Comparison of ENCODE assay signal across 15 cellular contexts in genomic region chr13:99989376-99990044, GRCh38. TPM values are rescaled to one million over a fixed set of nuclear protein-coding genes. Genes with fewer than 3 reads are reported as not detected.
DNase-seq lines count a peak whose midpoint lies in the region; ATAC-seq and TF ChIP-seq lines count a peak whose summit lies in the region.
"Had no signal": no experiment of that assay in that cellular context is flagged by ENCODE, and none has a peak within 500 bp of the region (broad histone marks: within the 10 kb centered on the region; RNA-seq: fewer than 3 reads in every experiment).

No MANE protein-coding gene starts in this region.

- peak overlapping the region; percentile 48 for H3K4me3 ChIP-seq in CD4-positive, CD25-positive, alpha-beta regulatory T cell (ENCODE audit: low read depth, low read length)
- H3K4me3 ChIP-seq in HUES64 (ENCODE audit: low read length) (peak overlapping the region; percentile 61), left lung (no peak overlapping the region)
- H3K4me3 ChIP-seq: psoas muscle had no signal

- no peaks in the 10 kb centered on the region for H3K36me3 ChIP-seq in CD4-positive, CD25-positive, alpha-beta regulatory T cell (ENCODE audit: control insufficient read depth, insufficient read depth, low read length)
- H3K36me3 ChIP-seq in HUES64 (ENCODE audit: insufficient read depth, low read length): peaks cover 19% of the 10 kb centered on the region
- H3K36me3 ChIP-seq in left lung: no peaks in the 10 kb centered on the region
- H3K36me3 ChIP-seq: BE2C had no signal

- 10% methylated on average over 37 of the region's 37 CpGs for WGBS in HUES64

- DNase-seq in CD4-positive, CD25-positive, alpha-beta regulatory T cell: no peak
- peak; percentile 31 for DNase-seq in cerebellum (ENCODE audit: low spot score)
- DNase-seq in left lung: no peak
- no peak for DNase-seq in amygdala (lab: John Stamatoyannopoulos, UW)
- DNase-seq in midbrain (lab: John Stamatoyannopoulos, UW): no peak
- DNase-seq: BE2C; foreskin fibroblast; GF-D8; NCI-H524; psoas muscle; stimulated activated naive CD4-positive, alpha-beta T cell treated with Interleukin-2 at 50 U/mL for 16 hours had no signal

- TF ChIP-seq CTCF in left lung (IDR thresholded peaks at IDR 0.05): no peak

- intact Hi-C loops in left lung (cut with DNase I): no loop called here

- H3K27me3 ChIP-seq in CD4-positive, CD25-positive, alpha-beta regulatory T cell (ENCODE audit: control insufficient read depth, insufficient read depth, low read length): peaks cover 59% of the 10 kb centered on the region
- peaks cover 84% of the 10 kb centered on the region for H3K27me3 ChIP-seq in HUES64 (ENCODE audit: insufficient read depth, low read length)
- H3K27me3 ChIP-seq in left lung: peaks cover 98 to 100% of the 10 kb centered on the region in 2 donors

- peaks cover 2 to 37% of the 10 kb centered on the region in 2 experiments for H3K9me3 ChIP-seq in CD4-positive, CD25-positive, alpha-beta regulatory T cell (ENCODE audit: control insufficient read depth in 2 of 2, low read length in 2 of 2)
- H3K9me3 ChIP-seq in HUES64 (ENCODE audit: insufficient read depth, low read depth, low read length): no peaks in the 10 kb centered on the region
- H3K9me3 ChIP-seq in left lung: no peaks in the 10 kb centered on the region
- H3K9me3 ChIP-seq: BE2C, psoas muscle had no signal

- no peak overlapping the region; the same call in 1 of the 2 replicates for H3K9ac ChIP-seq in HUES64 (ENCODE audit: low read depth, low read length)

- H3K27me3 Mint-ChIP-seq in CD4-positive, CD25-positive, alpha-beta regulatory T cell: peaks cover 94% of the 10 kb centered on the region

- H3K27ac Mint-ChIP-seq in CD4-positive, CD25-positive, alpha-beta regulatory T cell: peak overlapping the region in 1 of 3 donors; percentile 59

- peak overlapping the region; percentile 53 to 83 (median 64) for H3K4me3 Mint-ChIP-seq in CD4-positive, CD25-positive, alpha-beta regulatory T cell

- peaks cover 12 to 42% (median 22%) of the 10 kb centered on the region in 4 donors for H3K4me1 Mint-ChIP-seq in CD4-positive, CD25-positive, alpha-beta regulatory T cell

- no peak for ATAC-seq in CD4-positive, CD25-positive, alpha-beta regulatory T cell (ENCODE audit: low read depth in 2 of 2)
- ATAC-seq in left lung (peak; percentile 31), HG02885 (IDR thresholded peaks at IDR 0.05; ENCODE audit: poor library complexity, unreplicated experiment) (no peak), GM19467 (IDR thresholded peaks at IDR 0.05; ENCODE audit: unreplicated experiment) (no peak)

- no peaks in the 10 kb centered on the region for H3K36me3 Mint-ChIP-seq in CD4-positive, CD25-positive, alpha-beta regulatory T cell

- peaks cover 0 to 25% (median 8%) of the 10 kb centered on the region in 7 donors for H3K9me3 Mint-ChIP-seq in CD4-positive, CD25-positive, alpha-beta regulatory T cell

- no peak overlapping the region for H3K27ac ChIP-seq in CD4-positive, CD25-positive, alpha-beta regulatory T cell (ENCODE audit: insufficient read depth, low read length, poor library complexity, severe bottlenecking)
- no peak overlapping the region for H3K27ac ChIP-seq in HUES64 (ENCODE audit: low read depth, low read length)
- no peak overlapping the region for H3K27ac ChIP-seq in left lung
- H3K27ac ChIP-seq: psoas muscle, VCaP had no signal

- peaks cover 41% of the 10 kb centered on the region for H3K4me1 ChIP-seq in CD4-positive, CD25-positive, alpha-beta regulatory T cell (ENCODE audit: control insufficient read depth, insufficient read depth, low read length, poor library complexity, severe bottlenecking)
- H3K4me1 ChIP-seq in HUES64 (ENCODE audit: insufficient read depth, low read length) (peaks cover 72% of the 10 kb centered on the region), left lung (peaks cover 0 to 15% of the 10 kb centered on the region in 2 donors)
- H3K4me1 ChIP-seq: BE2C, psoas muscle had no signal

RNA-seq across cellular contexts. Expression of gene ZIC2, which starts 7.9 kb away (rescaled TPM):
- total RNA-seq in CD4-positive, CD25-positive, alpha-beta regulatory T cell: not detected
- not detected for polyA plus RNA-seq in CD4-positive, CD25-positive, alpha-beta regulatory T cell
- 113 TPM for polyA plus RNA-seq in HUES64 (2013, experiment 1 of 2)
- polyA plus RNA-seq in HUES64 (2013, experiment 2 of 2): 125 TPM
- 79.8 TPM for total RNA-seq in cerebellum
- not detected for total RNA-seq in left lung
- total RNA-seq: psoas muscle had no signal

RNA-seq across cellular contexts. Expression of gene ZIC5, which starts 17.9 kb away (rescaled TPM):
- not detected for total RNA-seq in CD4-positive, CD25-positive, alpha-beta regulatory T cell
- polyA plus RNA-seq in CD4-positive, CD25-positive, alpha-beta regulatory T cell: not detected
- 25.6 TPM for polyA plus RNA-seq in HUES64 (2013, experiment 1 of 2)
- 25.2 TPM for polyA plus RNA-seq in HUES64 (2013, experiment 2 of 2)
- total RNA-seq in cerebellum (33.5 TPM), left lung (not detected)
- total RNA-seq: psoas muscle had no signal
- polyA plus RNA-seq: psoas muscle had no signal

Comparison
In these comparisons a context has a peak if more than half of its experiments do, and no peak if none do; other contexts are left out.
1. H3K4me3 ChIP-seq: peak in CD4-positive, CD25-positive, alpha-beta regulatory T cell (single experiment) and HUES64 (single experiment); none in left lung (0 of 2).
2. RNA of gene ZIC2, which starts 7.9 kb away (total RNA-seq): 79.8 TPM in cerebellum (single experiment); not detected in left lung and not detected in CD4-positive, CD25-positive, alpha-beta regulatory T cell (single experiment); every median in the first group is over 10 times any median in the second.
3. RNA of gene ZIC5, which starts 17.9 kb away (total RNA-seq): 33.5 TPM in cerebellum (single experiment); not detected in CD4-positive, CD25-positive, alpha-beta regulatory T cell (single experiment) and not detected in left lung; every median in the first group is over 10 times any median in the second.